30 cellular contexts compared by ENCODE assay signal in genomic region chr10:25117757-25118156, GRCh38. TPM values are rescaled to one million over a fixed set of nuclear protein-coding genes. Genes with fewer than 3 reads are reported as not detected.
"Had no signal": no experiment of that assay in that cellular context is flagged by ENCODE, and none has a peak within 500 bp of the region (broad histone marks: within the 10 kb centered on the region; RNA-seq: fewer than 3 reads in every experiment).

No MANE protein-coding gene starts in this region.

- ATAC-seq: activated CD8-positive, alpha-beta T cell treated with anti-CD3 and anti-CD28 coated beads for 36 hours; body of pancreas had no signal

- H3K4me1 ChIP-seq: ascending aorta, body of pancreas, breast epithelium had no signal

- H3K9me3 ChIP-seq: ascending aorta, body of pancreas, MG63 had no signal

- H3K9me3 Mint-ChIP-seq: activated CD4-positive, alpha-beta T cell treated with anti-CD3 and anti-CD28 coated beads, Interleukin-2, amount 10 ng/mL, durations not matched to agents 24 days and 14 days; activated naive CD4-positive, alpha-beta T cell treated with anti-CD3 and anti-CD28 coated beads, Interleukin-2, amount 50 U/mL, for 24 hours; activated T-helper 2 cell treated with anti-CD3 and anti-CD28 coated beads, Interferon-gamma antibody, Interleukin-2, Interleukin-4, amounts not matched to agents 10 μg/mL and 5 μg/mL and 100 μg/mL, durations not matched to agents 14 hours and 24 hours and 36 hours had no signal

- H3K4me1 Mint-ChIP-seq: activated CD4-positive, alpha-beta T cell treated with anti-CD3 and anti-CD28 coated beads, Interleukin-2, amount 10 ng/mL, durations not matched to agents 24 days and 14 days; activated naive CD4-positive, alpha-beta T cell treated with anti-CD3 and anti-CD28 coated beads, Interleukin-2, amount 50 U/mL, for 24 hours; activated naive CD8-positive, alpha-beta T cell treated with anti-CD3 and anti-CD28 coated beads, Interleukin-2, amount 10 ng/mL, durations not matched to agents 7 days and 5 days had no signal

- DNase-seq: activated CD4-positive, alpha-beta T cell treated with anti-CD3 and anti-CD28 coated beads, Interleukin-2, amount 10 ng/mL, durations not matched to agents 24 days and 14 days; activated CD4-positive, alpha-beta T cell treated with anti-CD3 and anti-CD28 coated beads, Interleukin-2, amount 50 U/mL, for 4 hours; activated CD8-positive, alpha-beta T cell treated with anti-CD3 and anti-CD28 coated beads for 36 hours; activated gamma-delta T cell; activated naive CD4-positive, alpha-beta T cell treated with Interleukin-2 at 50 U/mL for 16 hours; activated naive CD8-positive, alpha-beta T cell treated with anti-CD3 and anti-CD28 coated beads, Interleukin-2, amount 10 ng/mL, durations not matched to agents 7 days and 5 days; activated T-cell treated with anti-CD3 and anti-CD28 coated beads, Interleukin-2, amount 50 U/mL, for 24 hours; amygdala; body of pancreas; Karpas-422; MG63; NCI-H1048; NCI-H1105 treated with DMSO at 0.1 percent for 48 hours; NCI-H1436; NCI-H1694; NCI-H1930; NCI-H2081 treated with DMSO at 0.1 percent for 48 hours; NCI-H345; NCI-H524 treated with DMSO at 0.1 percent for 48 hours; NK-92 treated with Interleukin-12 subunit alpha and Interleukin-12 subunit beta, amount 100 ng/mL, for 24 hours; Right ventricle myocardium superior; T1000 had no signal

- H3K27me3 ChIP-seq: ascending aorta, body of pancreas, breast epithelium, MG63 had no signal

- H3K4me3 ChIP-seq: ascending aorta, body of pancreas, breast epithelium, MG63, SK-N-MC had no signal

- H3K27ac Mint-ChIP-seq: activated CD4-positive, alpha-beta T cell treated with anti-CD3 and anti-CD28 coated beads, Interleukin-2, amount 10 ng/mL, durations not matched to agents 24 days and 14 days; activated CD8-positive, alpha-beta T cell treated with anti-CD3 and anti-CD28 coated beads for 36 hours; activated naive CD4-positive, alpha-beta T cell treated with anti-CD3 and anti-CD28 coated beads, Interleukin-2, amount 50 U/mL, for 24 hours; activated naive CD8-positive, alpha-beta T cell treated with anti-CD3 and anti-CD28 coated beads, Interleukin-2, amount 10 ng/mL, durations not matched to agents 7 days and 5 days; activated T-cell treated with anti-CD3 and anti-CD28 coated beads, Interleukin-2, amount 50 U/mL, for 24 hours; activated T-helper 2 cell treated with anti-CD3 and anti-CD28 coated beads, Interferon-gamma antibody, Interleukin-2, Interleukin-4, amounts not matched to agents 10 μg/mL and 5 μg/mL and 100 μg/mL, durations not matched to agents 14 hours and 24 hours and 36 hours had no signal

- H3K36me3 Mint-ChIP-seq: activated naive CD4-positive, alpha-beta T cell treated with anti-CD3 and anti-CD28 coated beads, Interleukin-2, amount 50 U/mL, for 24 hours; activated naive CD8-positive, alpha-beta T cell treated with anti-CD3 and anti-CD28 coated beads, Interleukin-2, amount 10 ng/mL, durations not matched to agents 7 days and 5 days had no signal

- H3K36me3 ChIP-seq: ascending aorta, breast epithelium, MG63 had no signal

- H3K4me3 Mint-ChIP-seq: activated CD4-positive, alpha-beta T cell treated with anti-CD3 and anti-CD28 coated beads, Interleukin-2, amount 10 ng/mL, durations not matched to agents 24 days and 14 days; activated CD8-positive, alpha-beta T cell treated with anti-CD3 and anti-CD28 coated beads for 36 hours; activated naive CD4-positive, alpha-beta T cell treated with anti-CD3 and anti-CD28 coated beads, Interleukin-2, amount 50 U/mL, for 24 hours; activated naive CD8-positive, alpha-beta T cell treated with anti-CD3 and anti-CD28 coated beads, Interleukin-2, amount 10 ng/mL, durations not matched to agents 7 days and 5 days; activated T-cell treated with anti-CD3 and anti-CD28 coated beads, Interleukin-2, amount 50 U/mL, for 24 hours had no signal

- H3K27ac ChIP-seq: ascending aorta, body of pancreas, breast epithelium, SK-N-MC had no signal

RNA-seq across cellular contexts. Expression of gene GPR158, which starts 57.0 kb away (rescaled TPM):
- total RNA-seq: activated CD4-positive, alpha-beta T cell treated with anti-CD3 and anti-CD28 coated beads, Interleukin-2, amount 10 ng/mL, durations not matched to agents 24 days and 14 days; activated CD8-positive, alpha-beta T cell treated with anti-CD3 and anti-CD28 coated beads for 36 hours; activated naive CD8-positive, alpha-beta T cell treated with anti-CD3 and anti-CD28 coated beads, Interleukin-2, amount 10 ng/mL, durations not matched to agents 7 days and 5 days; ascending aorta; OCI-LY7; Right ventricle myocardium superior; T-helper 1 cell treated with Interleukin-12 subunit alpha and Interleukin-12 subunit beta and Interleukin-4 antibody, amounts not matched to agents 30 ng/mL and 1 ng/mL, for 36 hours; T-helper 2 cell treated with Interferon-gamma antibody and Interleukin-4, amounts not matched to agents 100 ng/mL and 5 ng/mL, for 36 hours had no signal
